ENCODE assay signal across 10 cellular contexts in the genomic region with DNA sequence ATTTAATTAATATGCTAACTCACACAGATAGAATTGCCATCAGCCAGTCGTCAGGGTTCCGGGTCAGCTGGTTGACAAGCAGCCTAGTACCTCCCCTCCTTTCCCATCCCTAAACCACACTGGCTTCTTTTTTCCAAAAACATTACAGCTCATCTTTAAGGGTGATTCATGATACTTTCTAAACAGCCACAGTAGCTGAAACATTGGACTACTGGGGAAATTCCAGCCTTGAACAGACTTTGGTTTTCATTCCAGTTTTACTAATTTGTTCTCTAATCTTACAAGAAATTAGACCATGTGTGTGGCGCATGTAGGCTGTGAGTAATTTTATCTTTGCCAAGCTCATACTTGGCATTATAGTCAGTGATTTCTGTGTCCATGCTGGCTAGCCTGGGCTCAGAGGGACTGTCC.
DNase-seq lines count a peak whose midpoint lies in the region; ATAC-seq, FAIRE-seq and TF ChIP-seq lines count a peak whose summit lies in the region.
"Had no signal": no experiment of that assay in that cellular context is flagged by ENCODE, and none has a peak within 500 bp of the region (broad histone marks: within the 10 kb centered on the region; RNA-seq: fewer than 3 reads in every experiment).

No MANE protein-coding gene starts in this region.

- peaks cover 58% of the 10 kb centered on the region for H3K4me1 Mint-ChIP-seq in astrocyte (ENCODE audit: low read depth, unreplicated experiment)
- H3K4me1 Mint-ChIP-seq in activated T-cell treated with anti-CD3 and anti-CD28 coated beads, Interleukin-2, amount 50 U/mL, for 24 hours (ENCODE audit: low read depth), result peaks cover 6% of the 10 kb centered on the region

- peaks cover 17% of the 10 kb centered on the region for H3K4me1 ChIP-seq in astrocyte (ENCODE audit: insufficient read depth, low read length)
- peaks cover 4 to 38% (median 19%) of the 10 kb centered on the region in 4 donors for H3K4me1 ChIP-seq in stomach

- DNase-seq in stimulated activated CD4-positive, alpha-beta T cell treated with anti-CD3 and anti-CD28 coated beads, Interleukin-15, amount 100 ng/mL, for 24 hours, result peak; percentile 9
- no peak for DNase-seq in stimulated activated CD4-positive, alpha-beta T cell treated with anti-CD3 and anti-CD28 coated beads, Interleukin-1b, Interleukin-23, amount 100 ng/mL, for 48 hours
- DNase-seq in astrocyte (ENCODE audit: low read depth) (peak; percentile 95), kidney glomerular epithelial cell (lab: John Stamatoyannopoulos, UW) (peak; percentile 93), stomach (no peak), NCI-H187 treated with DMSO at 0.1 percent for 48 hours (lab: John Stamatoyannopoulos, UW) (no peak)
- DNase-seq in activated T-cell treated with anti-CD3 and anti-CD28 coated beads, Interleukin-2, amount 50 U/mL, for 24 hours, result no peak
- DNase-seq: Calu3 had no signal

- intact Hi-C loops in stomach (cut with DNase I; ENCODE audit: low total_unique reads), result no loop called here

- no peaks in the 10 kb centered on the region for H3K27me3 ChIP-seq in astrocyte (ENCODE audit: insufficient read depth, low read length)
- no peaks in the 10 kb centered on the region for H3K27me3 ChIP-seq in stomach

- peak overlapping the region; percentile 59 for H3K27ac Mint-ChIP-seq in astrocyte (ENCODE audit: unreplicated experiment)
- H3K27ac Mint-ChIP-seq in activated T-cell treated with anti-CD3 and anti-CD28 coated beads, Interleukin-2, amount 50 U/mL, for 24 hours, result no peak overlapping the region
- H3K27ac Mint-ChIP-seq: dendritic cell treated with granulocyte-macrophage colony-stimulating factor and Interleukin-4, amounts not matched to agents 40 ng/mL and 50 ng/mL, for 4 days had no signal

- no peak for ATAC-seq in HG03457 (IDR thresholded peaks at IDR 0.05; ENCODE audit: unreplicated experiment)

- no peak overlapping the region for H3K4me3 Mint-ChIP-seq in astrocyte (ENCODE audit: unreplicated experiment)
- H3K4me3 Mint-ChIP-seq in activated T-cell treated with anti-CD3 and anti-CD28 coated beads, Interleukin-2, amount 50 U/mL, for 24 hours, result no peak overlapping the region
- H3K4me3 Mint-ChIP-seq: dendritic cell treated with granulocyte-macrophage colony-stimulating factor and Interleukin-4, amounts not matched to agents 40 ng/mL and 50 ng/mL, for 4 days had no signal

- no peaks in the 10 kb centered on the region for H3K27me3 Mint-ChIP-seq in astrocyte (ENCODE audit: low read depth, unreplicated experiment)
- H3K27me3 Mint-ChIP-seq in activated T-cell treated with anti-CD3 and anti-CD28 coated beads, Interleukin-2, amount 50 U/mL, for 24 hours, result peaks cover 33% of the 10 kb centered on the region

- no peak overlapping the region for H2AFZ ChIP-seq in astrocyte (ENCODE audit: low read depth, low read length)

- peak overlapping the region; percentile 40 for H3K4me2 ChIP-seq in astrocyte (ENCODE audit: low read length)

- no peaks in the 10 kb centered on the region for H4K20me1 ChIP-seq in astrocyte (ENCODE audit: insufficient read depth, low read length)

- no peaks in the 10 kb centered on the region for H3K36me3 Mint-ChIP-seq in astrocyte (ENCODE audit: low read depth, unreplicated experiment)
- no peaks in the 10 kb centered on the region for H3K36me3 Mint-ChIP-seq in activated T-cell treated with anti-CD3 and anti-CD28 coated beads, Interleukin-2, amount 50 U/mL, for 24 hours (ENCODE audit: low read depth)

- H3K9ac ChIP-seq in astrocyte (ENCODE audit: low read length), result no peak overlapping the region

- H3K9me3 ChIP-seq in astrocyte (ENCODE audit: insufficient read depth, low read depth, low read length) (no peaks in the 10 kb centered on the region), stomach (no peaks in the 10 kb centered on the region)

- no peak overlapping the region for H3K4me3 ChIP-seq in astrocyte (ENCODE audit: insufficient read depth, low read depth, low read length)
- H3K4me3 ChIP-seq in stomach, result no peak overlapping the region

- peaks cover 2% of the 10 kb centered on the region for H3K9me3 Mint-ChIP-seq in astrocyte (ENCODE audit: unreplicated experiment)
- H3K9me3 Mint-ChIP-seq in activated T-cell treated with anti-CD3 and anti-CD28 coated beads, Interleukin-2, amount 50 U/mL, for 24 hours, result no peaks in the 10 kb centered on the region
- H3K9me3 Mint-ChIP-seq: dendritic cell treated with granulocyte-macrophage colony-stimulating factor and Interleukin-4, amounts not matched to agents 40 ng/mL and 50 ng/mL, for 4 days had no signal

- H3K27ac ChIP-seq in astrocyte (ENCODE audit: low read depth, low read length) (peak overlapping the region; percentile 67), stomach (peak overlapping the region in 2 of 5 donors; percentile 26 to 62)

- TF ChIP-seq CTCF in astrocyte (IDR thresholded peaks at IDR 0.05; ENCODE audit: insufficient read depth, low read depth, low read length) (no peak), stomach (IDR thresholded peaks at IDR 0.05) (no peak)

- TF ChIP-seq EP300 in stomach (IDR thresholded peaks at IDR 0.05), result no peak

- WGBS in stomach, 5 donors, result 38 to 50% (median 46%) methylated on average over 3 of the region's 3 CpGs

- FAIRE-seq in astrocyte (lab: Jason Lieb, UNC), result peak; percentile 84

- peaks cover 44% of the 10 kb centered on the region for H3K79me2 ChIP-seq in astrocyte (ENCODE audit: insufficient read depth, low read length)

- no peak for TF ChIP-seq POLR2A in stomach (IDR thresholded peaks at IDR 0.05)

- no peaks in the 10 kb centered on the region for H3K36me3 ChIP-seq in astrocyte (ENCODE audit: insufficient read depth, low read length)
- no peaks in the 10 kb centered on the region for H3K36me3 ChIP-seq in stomach

Comparison
In these comparisons a context has a peak if more than half of its experiments do, and no peak if none do; other contexts are left out.
1. DNase-seq: peak in stimulated activated CD4-positive, alpha-beta T cell treated with anti-CD3 and anti-CD28 coated beads, Interleukin-15, amount 100 ng/mL, for 24 hours (single experiment), astrocyte (single experiment) and kidney glomerular epithelial cell (single experiment); none in stimulated activated CD4-positive, alpha-beta T cell treated with anti-CD3 and anti-CD28 coated beads, Interleukin-1b, Interleukin-23, amount 100 ng/mL, for 48 hours (single experiment), stomach (single experiment), NCI-H187 treated with DMSO at 0.1 percent for 48 hours (single experiment) and activated T-cell treated with anti-CD3 and anti-CD28 coated beads, Interleukin-2, amount 50 U/mL, for 24 hours (single experiment).